ENCODE assay signal across 15 cellular contexts in genomic region chr6:99016355-99016754, GRCh38.
DNase-seq lines count a peak whose midpoint lies in the region; ATAC-seq and TF ChIP-seq lines count a peak whose summit lies in the region.
"Had no signal": no experiment of that assay in that cellular context is flagged by ENCODE, and none has a peak within 500 bp of the region (broad histone marks: within the 10 kb centered on the region; RNA-seq: fewer than 3 reads in every experiment).

No MANE protein-coding gene starts in this region.

- no peaks in the 10 kb centered on the region for H3K4me1 ChIP-seq in ovary (ENCODE audit: insufficient read depth)
- H3K4me1 ChIP-seq: ascending aorta, HAP-1 had no signal

- no peak overlapping the region for H3K27ac ChIP-seq in ovary
- H3K27ac ChIP-seq: A549, ascending aorta had no signal

- H3K27me3 ChIP-seq in ovary = no peaks in the 10 kb centered on the region
- H3K27me3 ChIP-seq: ascending aorta had no signal

- H3K9me3 ChIP-seq in ovary = no peaks in the 10 kb centered on the region
- H3K9me3 ChIP-seq: A549, ascending aorta, HAP-1 had no signal

- peak; percentile 49 for ATAC-seq in activated CD4-positive, alpha-beta T cell treated with anti-CD3 and anti-CD28 coated beads for 36 hours
- ATAC-seq in HG03354 (IDR thresholded peaks at IDR 0.05; ENCODE audit: poor library complexity, severe bottlenecking, unreplicated experiment) (peak; percentile 72), omental fat pad (ENCODE audit: low FRiP score) (no peak)
- ATAC-seq: A549; activated CD4-positive, CD25-positive, alpha-beta regulatory T cell treated with anti-CD3 and anti-CD28 coated beads, Interleukin-2, amount 50 U/mL, for 24 hours; K562 had no signal

- no peak for DNase-seq in activated CD4-positive, alpha-beta T cell treated with anti-CD3 and anti-CD28 coated beads for 36 hours
- DNase-seq in activated CD4-positive, alpha-beta T cell treated with anti-CD3 and anti-CD28 coated beads, Interleukin-2, amount 50 U/mL, for 1 hour = no peak
- peak; percentile 30 for DNase-seq in UCSD-AML1 (lab: John Stamatoyannopoulos, UW; ENCODE audit: unreplicated experiment)
- DNase-seq in skeletal muscle cell (ENCODE audit: low read depth) = peak; percentile 77
- DNase-seq in omental fat pad (ENCODE audit: low spot score) = no peak
- no peak for DNase-seq in islet precursor cell
- DNase-seq in ovary = no peak
- DNase-seq: NK-92 treated with Interleukin-12 subunit alpha and Interleukin-12 subunit beta, amount 100 ng/mL, for 24 hours had no signal

- WGBS in ovary, 3 donors = 70 to 92% (median 78%) methylated on average over 1 of the region's 1 CpG

- H3K4me3 Mint-ChIP-seq in activated CD4-positive, alpha-beta T cell treated with anti-CD3 and anti-CD28 coated beads for 36 hours = no peak overlapping the region
- H3K4me3 Mint-ChIP-seq: stimulated activated naive CD8-positive, alpha-beta T cell treated with anti-CD3 and anti-CD28 coated beads, Interleukin-15, Interleukin-2, amounts not matched to agents 100 ng/mL and 50 ng/mL, for 24 hours had no signal

- no peak for TF ChIP-seq EP300 in ovary (IDR thresholded peaks at IDR 0.05)

- H3K27ac Mint-ChIP-seq in activated CD4-positive, alpha-beta T cell treated with anti-CD3 and anti-CD28 coated beads for 36 hours = no peak overlapping the region
- H3K27ac Mint-ChIP-seq: stimulated activated naive CD8-positive, alpha-beta T cell treated with anti-CD3 and anti-CD28 coated beads, Interleukin-15, Interleukin-2, amounts not matched to agents 100 ng/mL and 50 ng/mL, for 24 hours had no signal

- H3K4me1 Mint-ChIP-seq in activated CD4-positive, alpha-beta T cell treated with anti-CD3 and anti-CD28 coated beads for 36 hours = no peaks in the 10 kb centered on the region

- CTCF ChIA-PET in activated CD4-positive, alpha-beta T cell treated with anti-CD3 and anti-CD28 coated beads for 36 hours (lab: Charles Lee) = interaction anchor here (0.6 kb wide), 1 partner anchor 26 kb away, joined by 3 read pairs; no protein-coding TSS in a partner anchor

- no peaks in the 10 kb centered on the region for H3K36me3 Mint-ChIP-seq in activated CD4-positive, alpha-beta T cell treated with anti-CD3 and anti-CD28 coated beads for 36 hours (ENCODE audit: low read depth)

- peaks cover 2% of the 10 kb centered on the region for H3K27me3 Mint-ChIP-seq in activated CD4-positive, alpha-beta T cell treated with anti-CD3 and anti-CD28 coated beads for 36 hours

- no peaks in the 10 kb centered on the region for H3K36me3 ChIP-seq in ovary
- H3K36me3 ChIP-seq: ascending aorta, HAP-1 had no signal

- H3K4me3 ChIP-seq in skeletal muscle cell (ENCODE audit: low read depth, low read length) = no peak overlapping the region
- no peak overlapping the region for H3K4me3 ChIP-seq in ovary
- H3K4me3 ChIP-seq: A549, ascending aorta, HAP-1, K562 had no signal

- intact Hi-C loops in activated CD4-positive, alpha-beta T cell treated with anti-CD3 and anti-CD28 coated beads for 36 hours (cut with DNase I, micrococcal nuclease) = no loop called here
- intact Hi-C loops in ovary (cut with DNase I) = no loop called here

- TF ChIP-seq CTCF in omental fat pad (IDR thresholded peaks at IDR 0.05) (no peak), ovary (IDR thresholded peaks at IDR 0.05) (no peak)

- no peak for TF ChIP-seq POLR2A in ovary (IDR thresholded peaks at IDR 0.05)

- POLR2A ChIA-PET in activated CD4-positive, alpha-beta T cell treated with anti-CD3 and anti-CD28 coated beads for 36 hours (lab: Charles Lee) = no interaction called here

- H3K9me3 Mint-ChIP-seq in activated CD4-positive, alpha-beta T cell treated with anti-CD3 and anti-CD28 coated beads for 36 hours (ENCODE audit: low read depth) = no peaks in the 10 kb centered on the region
- H3K9me3 Mint-ChIP-seq: stimulated activated naive CD8-positive, alpha-beta T cell treated with anti-CD3 and anti-CD28 coated beads, Interleukin-15, Interleukin-2, amounts not matched to agents 100 ng/mL and 50 ng/mL, for 24 hours had no signal

Comparison
In these comparisons a context has a peak if more than half of its experiments do, and no peak if none do; other contexts are left out.
1. DNase-seq: peak in UCSD-AML1 (single experiment) and skeletal muscle cell (single experiment); none in activated CD4-positive, alpha-beta T cell treated with anti-CD3 and anti-CD28 coated beads for 36 hours (single experiment), activated CD4-positive, alpha-beta T cell treated with anti-CD3 and anti-CD28 coated beads, Interleukin-2, amount 50 U/mL, for 1 hour (single experiment), omental fat pad (single experiment), islet precursor cell (single experiment) and ovary (0 of 5).